In the genomic region with DNA sequence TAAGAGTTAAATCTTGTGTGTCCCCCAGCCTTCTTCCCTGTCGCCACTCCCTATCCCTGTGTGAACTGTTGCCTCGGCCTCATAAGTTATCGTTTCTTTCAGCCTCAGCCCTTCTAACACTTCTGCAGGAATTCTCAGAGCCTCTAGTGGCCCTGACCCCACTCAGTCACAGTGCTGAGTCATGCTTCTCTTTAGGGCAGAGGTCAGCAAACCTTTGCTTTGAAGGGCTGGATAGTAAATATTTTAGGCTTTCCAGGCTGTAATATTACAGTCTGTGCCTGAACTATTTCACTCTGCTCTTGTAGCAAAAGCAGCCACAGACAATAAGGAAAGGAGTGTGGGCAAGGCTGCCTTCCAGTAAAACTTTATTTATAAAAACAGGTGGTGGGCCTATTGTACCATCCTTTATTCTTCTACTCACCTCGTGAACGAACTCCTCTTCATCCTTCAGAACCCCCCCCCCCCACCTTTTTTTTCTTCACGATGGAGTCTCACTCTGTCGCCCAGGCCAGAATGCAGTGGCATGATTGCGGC, we compare ENCODE assay signal across 1 cellular context.
A peak's percentile ranks its signal among the peaks of the same experiment; 100 is the strongest.
TF ChIP-seq lines count a peak whose summit lies in the region.

No MANE protein-coding gene starts in this region.

TF ChIP-seq in HepG2, 621 proteins besides CTCF, POLR2A, EP300 and RAD21 (continued from another document and continues in another):
- TF ChIP-seq, protein P1, sequence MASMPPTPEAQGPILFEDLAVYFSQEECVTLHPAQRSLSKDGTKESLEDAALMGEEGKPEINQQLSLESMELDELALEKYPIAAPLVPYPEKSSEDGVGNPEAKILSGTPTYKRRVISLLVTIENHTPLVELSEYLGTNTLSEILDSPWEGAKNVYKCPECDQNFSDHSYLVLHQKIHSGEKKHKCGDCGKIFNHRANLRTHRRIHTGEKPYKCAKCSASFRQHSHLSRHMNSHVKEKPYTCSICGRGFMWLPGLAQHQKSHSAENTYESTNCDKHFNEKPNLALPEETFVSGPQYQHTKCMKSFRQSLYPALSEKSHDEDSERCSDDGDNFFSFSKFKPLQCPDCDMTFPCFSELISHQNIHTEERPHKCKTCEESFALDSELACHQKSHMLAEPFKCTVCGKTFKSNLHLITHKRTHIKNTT (CRISPR knock-in tag; IDR thresholded peaks at IDR 0.05) = no peak
- TF ChIP-seq, protein P2, sequence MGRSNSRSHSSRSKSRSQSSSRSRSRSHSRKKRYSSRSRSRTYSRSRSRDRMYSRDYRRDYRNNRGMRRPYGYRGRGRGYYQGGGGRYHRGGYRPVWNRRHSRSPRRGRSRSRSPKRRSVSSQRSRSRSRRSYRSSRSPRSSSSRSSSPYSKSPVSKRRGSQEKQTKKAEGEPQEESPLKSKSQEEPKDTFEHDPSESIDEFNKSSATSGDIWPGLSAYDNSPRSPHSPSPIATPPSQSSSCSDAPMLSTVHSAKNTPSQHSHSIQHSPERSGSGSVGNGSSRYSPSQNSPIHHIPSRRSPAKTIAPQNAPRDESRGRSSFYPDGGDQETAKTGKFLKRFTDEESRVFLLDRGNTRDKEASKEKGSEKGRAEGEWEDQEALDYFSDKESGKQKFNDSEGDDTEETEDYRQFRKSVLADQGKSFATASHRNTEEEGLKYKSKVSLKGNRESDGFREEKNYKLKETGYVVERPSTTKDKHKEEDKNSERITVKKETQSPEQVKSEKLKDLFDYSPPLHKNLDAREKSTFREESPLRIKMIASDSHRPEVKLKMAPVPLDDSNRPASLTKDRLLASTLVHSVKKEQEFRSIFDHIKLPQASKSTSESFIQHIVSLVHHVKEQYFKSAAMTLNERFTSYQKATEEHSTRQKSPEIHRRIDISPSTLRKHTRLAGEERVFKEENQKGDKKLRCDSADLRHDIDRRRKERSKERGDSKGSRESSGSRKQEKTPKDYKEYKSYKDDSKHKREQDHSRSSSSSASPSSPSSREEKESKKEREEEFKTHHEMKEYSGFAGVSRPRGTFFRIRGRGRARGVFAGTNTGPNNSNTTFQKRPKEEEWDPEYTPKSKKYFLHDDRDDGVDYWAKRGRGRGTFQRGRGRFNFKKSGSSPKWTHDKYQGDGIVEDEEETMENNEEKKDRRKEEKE (IDR thresholded peaks at IDR 0.05) = no peak
- TF ChIP-seq MAFK (conservative IDR thresholded peaks at IDR 0.05 in 1 of 2, IDR thresholded peaks at IDR 0.05 in 1 of 2; ENCODE audit: low read length in 2 of 2) = peak; percentile 97 to 99
- TF ChIP-seq ZNF558 (CRISPR knock-in tag; IDR thresholded peaks at IDR 0.05; ENCODE audit: borderline replicate concordance) = no peak
- TF ChIP-seq, protein P3, sequence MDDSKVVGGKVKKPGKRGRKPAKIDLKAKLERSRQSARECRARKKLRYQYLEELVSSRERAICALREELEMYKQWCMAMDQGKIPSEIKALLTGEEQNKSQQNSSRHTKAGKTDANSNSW (CRISPR knock-in tag; IDR thresholded peaks at IDR 0.05; ENCODE audit: borderline replicate concordance) = no peak
- TF ChIP-seq, protein P4, sequence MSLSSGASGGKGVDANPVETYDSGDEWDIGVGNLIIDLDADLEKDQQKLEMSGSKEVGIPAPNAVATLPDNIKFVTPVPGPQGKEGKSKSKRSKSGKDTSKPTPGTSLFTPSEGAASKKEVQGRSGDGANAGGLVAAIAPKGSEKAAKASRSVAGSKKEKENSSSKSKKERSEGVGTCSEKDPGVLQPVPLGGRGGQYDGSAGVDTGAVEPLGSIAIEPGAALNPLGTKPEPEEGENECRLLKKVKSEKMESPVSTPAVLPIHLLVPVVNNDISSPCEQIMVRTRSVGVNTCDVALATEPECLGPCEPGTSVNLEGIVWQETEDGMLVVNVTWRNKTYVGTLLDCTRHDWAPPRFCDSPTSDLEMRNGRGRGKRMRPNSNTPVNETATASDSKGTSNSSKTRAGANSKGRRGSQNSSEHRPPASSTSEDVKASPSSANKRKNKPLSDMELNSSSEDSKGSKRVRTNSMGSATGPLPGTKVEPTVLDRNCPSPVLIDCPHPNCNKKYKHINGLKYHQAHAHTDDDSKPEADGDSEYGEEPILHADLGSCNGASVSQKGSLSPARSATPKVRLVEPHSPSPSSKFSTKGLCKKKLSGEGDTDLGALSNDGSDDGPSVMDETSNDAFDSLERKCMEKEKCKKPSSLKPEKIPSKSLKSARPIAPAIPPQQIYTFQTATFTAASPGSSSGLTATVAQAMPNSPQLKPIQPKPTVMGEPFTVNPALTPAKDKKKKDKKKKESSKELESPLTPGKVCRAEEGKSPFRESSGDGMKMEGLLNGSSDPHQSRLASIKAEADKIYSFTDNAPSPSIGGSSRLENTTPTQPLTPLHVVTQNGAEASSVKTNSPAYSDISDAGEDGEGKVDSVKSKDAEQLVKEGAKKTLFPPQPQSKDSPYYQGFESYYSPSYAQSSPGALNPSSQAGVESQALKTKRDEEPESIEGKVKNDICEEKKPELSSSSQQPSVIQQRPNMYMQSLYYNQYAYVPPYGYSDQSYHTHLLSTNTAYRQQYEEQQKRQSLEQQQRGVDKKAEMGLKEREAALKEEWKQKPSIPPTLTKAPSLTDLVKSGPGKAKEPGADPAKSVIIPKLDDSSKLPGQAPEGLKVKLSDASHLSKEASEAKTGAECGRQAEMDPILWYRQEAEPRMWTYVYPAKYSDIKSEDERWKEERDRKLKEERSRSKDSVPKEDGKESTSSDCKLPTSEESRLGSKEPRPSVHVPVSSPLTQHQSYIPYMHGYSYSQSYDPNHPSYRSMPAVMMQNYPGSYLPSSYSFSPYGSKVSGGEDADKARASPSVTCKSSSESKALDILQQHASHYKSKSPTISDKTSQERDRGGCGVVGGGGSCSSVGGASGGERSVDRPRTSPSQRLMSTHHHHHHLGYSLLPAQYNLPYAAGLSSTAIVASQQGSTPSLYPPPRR (CRISPR knock-in tag; IDR thresholded peaks at IDR 0.05; ENCODE audit: borderline replicate concordance) = peak; percentile 36; the same call in 1 of the 2 replicates
- no peak for TF ChIP-seq GTF2F1 (IDR thresholded peaks at IDR 0.05; ENCODE audit: low read length)
- no peak for TF ChIP-seq TRIM24 (CRISPR knock-in tag; IDR thresholded peaks at IDR 0.05)
- TF ChIP-seq PPARG (CRISPR knock-in tag; conservative IDR thresholded peaks at IDR 0.05) = peak; percentile 99
- TF ChIP-seq ZNF24 (IDR thresholded peaks at IDR 0.05) = no peak
- peak; percentile 60; the same call in 1 of the 2 replicates for TF ChIP-seq ARNT2 (CRISPR knock-in tag; IDR thresholded peaks at IDR 0.05; ENCODE audit: low read depth)
- TF ChIP-seq DNMT1 (CRISPR knock-in tag; IDR thresholded peaks at IDR 0.05) = no peak
- no peak for TF ChIP-seq SMAD9 (CRISPR knock-in tag; IDR thresholded peaks at IDR 0.05)
- no peak for TF ChIP-seq IKZF4 (CRISPR knock-in tag; IDR thresholded peaks at IDR 0.05; ENCODE audit: borderline replicate concordance, low read depth, not compliant biosample characterization)
- TF ChIP-seq SRY (CRISPR knock-in tag; IDR thresholded peaks at IDR 0.05) = no peak
- TF ChIP-seq TOPORS (CRISPR knock-in tag; IDR thresholded peaks at IDR 0.05) = no peak
- TF ChIP-seq RARA (CRISPR knock-in tag; IDR thresholded peaks at IDR 0.05) = peak; percentile 93
- TF ChIP-seq KLF11 (CRISPR knock-in tag; IDR thresholded peaks at IDR 0.05) = no peak
- TF ChIP-seq, protein P5, sequence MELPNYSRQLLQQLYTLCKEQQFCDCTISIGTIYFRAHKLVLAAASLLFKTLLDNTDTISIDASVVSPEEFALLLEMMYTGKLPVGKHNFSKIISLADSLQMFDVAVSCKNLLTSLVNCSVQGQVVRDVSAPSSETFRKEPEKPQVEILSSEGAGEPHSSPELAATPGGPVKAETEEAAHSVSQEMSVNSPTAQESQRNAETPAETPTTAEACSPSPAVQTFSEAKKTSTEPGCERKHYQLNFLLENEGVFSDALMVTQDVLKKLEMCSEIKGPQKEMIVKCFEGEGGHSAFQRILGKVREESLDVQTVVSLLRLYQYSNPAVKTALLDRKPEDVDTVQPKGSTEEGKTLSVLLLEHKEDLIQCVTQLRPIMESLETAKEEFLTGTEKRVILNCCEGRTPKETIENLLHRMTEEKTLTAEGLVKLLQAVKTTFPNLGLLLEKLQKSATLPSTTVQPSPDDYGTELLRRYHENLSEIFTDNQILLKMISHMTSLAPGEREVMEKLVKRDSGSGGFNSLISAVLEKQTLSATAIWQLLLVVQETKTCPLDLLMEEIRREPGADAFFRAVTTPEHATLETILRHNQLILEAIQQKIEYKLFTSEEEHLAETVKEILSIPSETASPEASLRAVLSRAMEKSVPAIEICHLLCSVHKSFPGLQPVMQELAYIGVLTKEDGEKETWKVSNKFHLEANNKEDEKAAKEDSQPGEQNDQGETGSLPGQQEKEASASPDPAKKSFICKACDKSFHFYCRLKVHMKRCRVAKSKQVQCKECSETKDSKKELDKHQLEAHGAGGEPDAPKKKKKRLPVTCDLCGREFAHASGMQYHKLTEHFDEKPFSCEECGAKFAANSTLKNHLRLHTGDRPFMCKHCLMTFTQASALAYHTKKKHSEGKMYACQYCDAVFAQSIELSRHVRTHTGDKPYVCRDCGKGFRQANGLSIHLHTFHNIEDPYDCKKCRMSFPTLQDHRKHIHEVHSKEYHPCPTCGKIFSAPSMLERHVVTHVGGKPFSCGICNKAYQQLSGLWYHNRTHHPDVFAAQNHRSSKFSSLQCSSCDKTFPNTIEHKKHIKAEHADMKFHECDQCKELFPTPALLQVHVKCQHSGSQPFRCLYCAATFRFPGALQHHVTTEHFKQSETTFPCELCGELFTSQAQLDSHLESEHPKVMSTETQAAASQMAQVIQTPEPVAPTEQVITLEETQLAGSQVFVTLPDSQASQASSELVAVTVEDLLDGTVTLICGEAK (IDR thresholded peaks at IDR 0.05) = peak; percentile 50; the same call in 1 of the 2 replicates
- TF ChIP-seq, protein P5 (CRISPR knock-in tag; IDR thresholded peaks at IDR 0.05) = peak; percentile 97
- TF ChIP-seq ZNF432 (CRISPR knock-in tag; IDR thresholded peaks at IDR 0.05; ENCODE audit: borderline replicate concordance) = no peak
- TF ChIP-seq PHF20 (CRISPR knock-in tag; IDR thresholded peaks at IDR 0.05) = no peak
- TF ChIP-seq GABPA (IDR thresholded peaks at IDR 0.05; ENCODE audit: low read depth, low read length) = no peak
- TF ChIP-seq GABPA (CRISPR knock-in tag; IDR thresholded peaks at IDR 0.05; ENCODE audit: low read depth) = peak; percentile 28; the same call in 1 of the 2 replicates
- TF ChIP-seq IRF2 (CRISPR knock-in tag; IDR thresholded peaks at IDR 0.05) = peak; percentile 78
- TF ChIP-seq, protein P6, sequence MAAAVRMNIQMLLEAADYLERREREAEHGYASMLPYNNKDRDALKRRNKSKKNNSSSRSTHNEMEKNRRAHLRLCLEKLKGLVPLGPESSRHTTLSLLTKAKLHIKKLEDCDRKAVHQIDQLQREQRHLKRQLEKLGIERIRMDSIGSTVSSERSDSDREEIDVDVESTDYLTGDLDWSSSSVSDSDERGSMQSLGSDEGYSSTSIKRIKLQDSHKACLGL (CRISPR knock-in tag; IDR thresholded peaks at IDR 0.05) = no peak
- TF ChIP-seq, protein P7, sequence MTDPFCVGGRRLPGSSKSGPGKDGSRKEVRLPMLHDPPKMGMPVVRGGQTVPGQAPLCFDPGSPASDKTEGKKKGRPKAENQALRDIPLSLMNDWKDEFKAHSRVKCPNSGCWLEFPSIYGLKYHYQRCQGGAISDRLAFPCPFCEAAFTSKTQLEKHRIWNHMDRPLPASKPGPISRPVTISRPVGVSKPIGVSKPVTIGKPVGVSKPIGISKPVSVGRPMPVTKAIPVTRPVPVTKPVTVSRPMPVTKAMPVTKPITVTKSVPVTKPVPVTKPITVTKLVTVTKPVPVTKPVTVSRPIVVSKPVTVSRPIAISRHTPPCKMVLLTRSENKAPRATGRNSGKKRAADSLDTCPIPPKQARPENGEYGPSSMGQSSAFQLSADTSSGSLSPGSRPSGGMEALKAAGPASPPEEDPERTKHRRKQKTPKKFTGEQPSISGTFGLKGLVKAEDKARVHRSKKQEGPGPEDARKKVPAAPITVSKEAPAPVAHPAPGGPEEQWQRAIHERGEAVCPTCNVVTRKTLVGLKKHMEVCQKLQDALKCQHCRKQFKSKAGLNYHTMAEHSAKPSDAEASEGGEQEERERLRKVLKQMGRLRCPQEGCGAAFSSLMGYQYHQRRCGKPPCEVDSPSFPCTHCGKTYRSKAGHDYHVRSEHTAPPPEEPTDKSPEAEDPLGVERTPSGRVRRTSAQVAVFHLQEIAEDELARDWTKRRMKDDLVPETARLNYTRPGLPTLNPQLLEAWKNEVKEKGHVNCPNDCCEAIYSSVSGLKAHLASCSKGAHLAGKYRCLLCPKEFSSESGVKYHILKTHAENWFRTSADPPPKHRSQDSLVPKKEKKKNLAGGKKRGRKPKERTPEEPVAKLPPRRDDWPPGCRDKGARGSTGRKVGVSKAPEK (CRISPR knock-in tag; IDR thresholded peaks at IDR 0.05; ENCODE audit: borderline replicate concordance) = no peak
- TF ChIP-seq, protein P8, sequence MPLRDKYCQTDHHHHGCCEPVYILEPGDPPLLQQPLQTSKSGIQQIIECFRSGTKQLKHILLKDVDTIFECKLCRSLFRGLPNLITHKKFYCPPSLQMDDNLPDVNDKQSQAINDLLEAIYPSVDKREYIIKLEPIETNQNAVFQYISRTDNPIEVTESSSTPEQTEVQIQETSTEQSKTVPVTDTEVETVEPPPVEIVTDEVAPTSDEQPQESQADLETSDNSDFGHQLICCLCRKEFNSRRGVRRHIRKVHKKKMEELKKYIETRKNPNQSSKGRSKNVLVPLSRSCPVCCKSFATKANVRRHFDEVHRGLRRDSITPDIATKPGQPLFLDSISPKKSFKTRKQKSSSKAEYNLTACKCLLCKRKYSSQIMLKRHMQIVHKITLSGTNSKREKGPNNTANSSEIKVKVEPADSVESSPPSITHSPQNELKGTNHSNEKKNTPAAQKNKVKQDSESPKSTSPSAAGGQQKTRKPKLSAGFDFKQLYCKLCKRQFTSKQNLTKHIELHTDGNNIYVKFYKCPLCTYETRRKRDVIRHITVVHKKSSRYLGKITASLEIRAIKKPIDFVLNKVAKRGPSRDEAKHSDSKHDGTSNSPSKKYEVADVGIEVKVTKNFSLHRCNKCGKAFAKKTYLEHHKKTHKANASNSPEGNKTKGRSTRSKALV (CRISPR knock-in tag; IDR thresholded peaks at IDR 0.05) = no peak
- no peak for TF ChIP-seq ZNF678 (CRISPR knock-in tag; IDR thresholded peaks at IDR 0.05)
- TF ChIP-seq KLF9 (CRISPR knock-in tag; IDR thresholded peaks at IDR 0.05; ENCODE audit: low read depth) = no peak
- no peak for TF ChIP-seq SAFB2 (CRISPR knock-in tag; IDR thresholded peaks at IDR 0.05; ENCODE audit: borderline replicate concordance, low read depth)
